Comparison of ENCODE assay signal across 9 cellular contexts in the genomic region with DNA sequence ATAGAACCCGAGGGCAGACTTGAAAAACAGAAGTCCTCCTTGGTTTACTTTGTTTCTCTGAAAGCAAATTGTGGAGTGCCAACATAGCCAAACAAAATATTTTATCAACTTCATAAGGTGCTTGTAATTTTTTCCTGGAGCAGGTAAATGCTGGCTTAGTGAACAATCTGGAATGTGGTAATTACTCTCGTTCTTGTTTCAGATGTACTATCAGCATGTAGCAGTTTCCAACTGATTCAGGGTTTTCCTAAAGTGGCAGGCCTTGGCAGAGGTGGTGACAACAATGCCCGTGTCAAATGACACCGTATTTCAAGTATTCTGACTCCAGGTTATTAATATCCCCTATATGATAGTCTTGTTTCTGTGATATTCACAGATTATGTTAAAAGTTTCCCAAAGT. TPM values are rescaled to one million over a fixed set of nuclear protein-coding genes. Genes with fewer than 3 reads are reported as not detected.
DNase-seq lines count a peak whose midpoint lies in the region; ATAC-seq and TF ChIP-seq lines count a peak whose summit lies in the region.
"Had no signal": no experiment of that assay in that cellular context is flagged by ENCODE, and none has a peak within 500 bp of the region (broad histone marks: within the 10 kb centered on the region; RNA-seq: fewer than 3 reads in every experiment).

No MANE protein-coding gene starts in this region.

- H3K4me1 ChIP-seq in OCI-LY7 (ENCODE audit: insufficient read depth, low read length, poor library complexity, severe bottlenecking) (peaks cover 13% of the 10 kb centered on the region), osteoblast (ENCODE audit: insufficient read depth, low read length) (peaks cover 15% of the 10 kb centered on the region)

- peaks cover 19% of the 10 kb centered on the region for H3K36me3 Mint-ChIP-seq in CD4-positive, alpha-beta T cell (ENCODE audit: low read depth)
- H3K36me3 Mint-ChIP-seq in endothelial cell (ENCODE audit: low read depth, unreplicated experiment), result no peaks in the 10 kb centered on the region

- DNase-seq in CD4-positive, alpha-beta T cell, result no peak
- DNase-seq in OCI-LY7 (ENCODE audit: low spot score) (no peak), endothelial cell (ENCODE audit: low spot score) (no peak), osteoblast (ENCODE audit: insufficient read length, low spot score, missing footprints) (no peak), AG08396 (ENCODE audit: low spot score) (no peak), islet precursor cell (no peak), DMS153 (lab: John Stamatoyannopoulos, UW) (no peak), T1000 (lab: John Stamatoyannopoulos, UW) (no peak)

- intact Hi-C loops in CD4-positive, alpha-beta T cell (cut with DNase I, micrococcal nuclease), result loop anchor here (2.0 to 10.0 kb wide), 5 partner anchors 45 to 680 kb away; partner anchors contain the start of genes CAAP1 (in 2 of the 2), IFT74 (in 2 of the 2) and MOB3B (in 1 of the 2)
- intact Hi-C loops in OCI-LY7 (cut with micrococcal nuclease; ENCODE audit: unreplicated experiment), result loop anchor here (2.0 kb wide), 1 partner anchor 625 kb away; the partner anchor contains the start of gene PLAA

- H3K4me3 ChIP-seq in OCI-LY7 (ENCODE audit: low read depth, low read length, poor library complexity, severe bottlenecking), result peak overlapping the region; percentile 72
- H3K4me3 ChIP-seq in osteoblast (ENCODE audit: insufficient read depth, low read length), result peak overlapping the region; percentile 83

- H3K79me2 ChIP-seq in OCI-LY7 (ENCODE audit: insufficient read depth, low read depth, low read length) (no peaks in the 10 kb centered on the region), osteoblast (ENCODE audit: insufficient read depth, low read length) (peaks cover 4% of the 10 kb centered on the region)

- CTCF ChIA-PET in CD4-positive, alpha-beta T cell (lab: Charles Lee), result interaction anchor here (2.0 kb wide), 1 partner anchor 12 kb away, joined by 5 read pairs; no protein-coding TSS in a partner anchor
- CTCF ChIA-PET in OCI-LY7 (lab: Charles Lee; ENCODE audit: unreplicated experiment), result no interaction called here

- peaks cover 2% of the 10 kb centered on the region for H3K36me3 ChIP-seq in OCI-LY7 (ENCODE audit: insufficient read depth, low read length)
- no peaks in the 10 kb centered on the region for H3K36me3 ChIP-seq in osteoblast (ENCODE audit: insufficient read depth, low read length)

- BruUV-seq in OCI-LY7 (replicated peaks; lab: Mats Ljungman, UMichigan), result TSS peak; percentile 58

- H4K20me1 ChIP-seq in OCI-LY7 (ENCODE audit: insufficient read depth, low read length), result 0 out of 2 replicates have a peak, but pooled peaks cover 4% of the 10 kb centered on the region
- H4K20me1 ChIP-seq in osteoblast (ENCODE audit: insufficient read depth, low read length), result no peaks in the 10 kb centered on the region

- peak overlapping the region; percentile 98 for H3K27ac Mint-ChIP-seq in CD4-positive, alpha-beta T cell
- H3K27ac Mint-ChIP-seq in endothelial cell (ENCODE audit: unreplicated experiment), result peak overlapping the region; percentile 84

- H3K4me1 Mint-ChIP-seq in CD4-positive, alpha-beta T cell (ENCODE audit: low read depth), result peaks cover 46% of the 10 kb centered on the region
- peaks cover 8% of the 10 kb centered on the region for H3K4me1 Mint-ChIP-seq in endothelial cell (ENCODE audit: unreplicated experiment)

- H3K4me3 Mint-ChIP-seq in CD4-positive, alpha-beta T cell, result peak overlapping the region; percentile 98
- peak overlapping the region; percentile 95 for H3K4me3 Mint-ChIP-seq in endothelial cell (ENCODE audit: unreplicated experiment)

- POLR2A ChIA-PET in CD4-positive, alpha-beta T cell (lab: Charles Lee), result interaction anchor here (1.2 to 2.3 kb wide), 5 partner anchors 9 to 616 kb away, joined by 3 to 18 read pairs (median 6); partner anchors contain the start of genes IFT74 and MOB3B
- POLR2A ChIA-PET in OCI-LY7 (lab: Charles Lee), result no interaction called here

- TF ChIP-seq CTCF in CD4-positive, alpha-beta T cell (IDR thresholded peaks at IDR 0.05), result no peak
- TF ChIP-seq CTCF in OCI-LY7 (conservative IDR thresholded peaks at IDR 0.05; ENCODE audit: low read length) (no peak), endothelial cell (IDR thresholded peaks at IDR 0.05; ENCODE audit: unreplicated experiment) (no peak), osteoblast (IDR thresholded peaks at IDR 0.05; ENCODE audit: extremely low read depth, low read depth, low read length) (no peak)

- H3K9me3 Mint-ChIP-seq in CD4-positive, alpha-beta T cell, result no peaks in the 10 kb centered on the region
- no peaks in the 10 kb centered on the region for H3K9me3 Mint-ChIP-seq in endothelial cell (ENCODE audit: unreplicated experiment)

- no peak overlapping the region; the same call in 1 of the 2 replicates for H2AFZ ChIP-seq in OCI-LY7 (ENCODE audit: low read length)
- no peak overlapping the region for H2AFZ ChIP-seq in osteoblast (ENCODE audit: low read length)

- no peaks in the 10 kb centered on the region for H3K9me2 ChIP-seq in OCI-LY7 (ENCODE audit: insufficient read depth, low read length)

- ATAC-seq in CD4-positive, alpha-beta T cell (ENCODE audit: poor library complexity), result no peak

- H3K9me3 ChIP-seq in CD4-positive, alpha-beta T cell (ENCODE audit: control insufficient read depth, low read length), result no peaks in the 10 kb centered on the region
- peaks cover 12% of the 10 kb centered on the region for H3K9me3 ChIP-seq in OCI-LY7 (ENCODE audit: low read length)
- no peaks in the 10 kb centered on the region for H3K9me3 ChIP-seq in osteoblast (ENCODE audit: low read depth, low read length)

- H3K27me3 Mint-ChIP-seq in CD4-positive, alpha-beta T cell, result peaks cover 5% of the 10 kb centered on the region
- H3K27me3 Mint-ChIP-seq in endothelial cell (ENCODE audit: unreplicated experiment), result peaks cover 5% of the 10 kb centered on the region

- H3K27me3 ChIP-seq in CD4-positive, alpha-beta T cell (ENCODE audit: control insufficient read depth, insufficient read depth, low read length), result no peaks in the 10 kb centered on the region
- H3K27me3 ChIP-seq in osteoblast (ENCODE audit: insufficient read depth, low read length), result no peaks in the 10 kb centered on the region

- H3K4me2 ChIP-seq in OCI-LY7 (ENCODE audit: low read length), result peak overlapping the region; percentile 82
- H3K4me2 ChIP-seq in osteoblast (ENCODE audit: insufficient read depth, low read length), result peak overlapping the region; percentile 98

- H3K27ac ChIP-seq in CD4-positive, alpha-beta T cell (ENCODE audit: low read depth, low read length), result peak overlapping the region; percentile 99
- H3K27ac ChIP-seq in OCI-LY7 (ENCODE audit: low read depth, low read length, poor library complexity, severe bottlenecking) (no peak overlapping the region), osteoblast (ENCODE audit: low read depth, low read length) (peak overlapping the region; percentile 81)

RNA-seq across cellular contexts. Expression of gene C9orf72, which starts 1.2 kb away (rescaled TPM):
- 10 to 100 TPM; 36.9 to 39.2 TPM for total RNA-seq in CD4-positive, alpha-beta T cell
- total RNA-seq in OCI-LY7 (2014; rRNA removed; shearing (Covaris generic)), result 9.8 and 12.3 TPM in 2 replicates
- total RNA-seq in OCI-LY7 (2022), result 15.8 and 16.4 TPM in 2 replicates
- total RNA-seq in endothelial cell (ENCODE audit: unreplicated experiment), result 14.7 TPM
- 6.5 and 8.8 TPM in 2 replicates for total RNA-seq in osteoblast

RNA-seq across cellular contexts. Expression of gene MOB3B, which starts 42.4 kb away (rescaled TPM):
- under 1 TPM; 0.25 to 0.30 TPM for total RNA-seq in CD4-positive, alpha-beta T cell
- total RNA-seq in OCI-LY7 (2014; rRNA removed; shearing (Covaris generic)), result not detected in 2 replicates
- total RNA-seq in OCI-LY7 (2022), result 0.04 TPM in 1 of 2 replicates, not detected in the other
- 6.4 TPM for total RNA-seq in endothelial cell (ENCODE audit: unreplicated experiment)
- under 0.01 TPM in 2 replicates for total RNA-seq in osteoblast

RNA-seq across cellular contexts. Expression of gene IFNK, which starts 47.9 kb away (rescaled TPM):
- not detected for total RNA-seq in CD4-positive, alpha-beta T cell
- total RNA-seq in OCI-LY7 (2014; rRNA removed; shearing (Covaris generic)), result not detected in 2 replicates
- not detected in 2 replicates for total RNA-seq in OCI-LY7 (2022)
- not detected for total RNA-seq in endothelial cell (ENCODE audit: unreplicated experiment)
- total RNA-seq in osteoblast, result not detected in 2 replicates
- total RNA-seq: activated CD8-positive, alpha-beta memory T cell treated with anti-CD3 and anti-CD28 coated beads for 36 hours had no signal
